ENCODE assay signal across 8 cellular contexts in genomic region chr21:35026617-35027557, GRCh38. TPM values are rescaled to one million over a fixed set of nuclear protein-coding genes. Genes with fewer than 3 reads are reported as not detected.
DNase-seq lines count a peak whose midpoint lies in the region; ATAC-seq and TF ChIP-seq lines count a peak whose summit lies in the region.

No MANE protein-coding gene starts in this region.

- DNase-seq in DND-41 (peak; percentile 96), NCI-H2107 treated with DMSO at 0.1 percent for 48 hours (lab: John Stamatoyannopoulos, UW; ENCODE audit: unreplicated experiment) (peak; percentile 70), activated T-cell treated with anti-CD3 and anti-CD28 coated beads for 24 hours (ENCODE audit: low read depth) (peak; percentile 72), fibroblast of the aortic adventitia (ENCODE audit: low read depth) (peak; percentile 46), transverse colon (peak; percentile 71), NCI-H2171 treated with DMSO at 0.1 percent for 48 hours (lab: John Stamatoyannopoulos, UW) (no peak)

- in situ Hi-C loops in transverse colon (cut with MboI; ENCODE audit: low pct_ligation_motif_present in 1 of 4, low pct_unique_long_range_greater_than_20kb in 1 of 4, low sequenced_read_pairs in 3 of 4): no loop called here

- ATAC-seq in DND-41 (ENCODE audit: insufficient read depth, low read depth): peak; percentile 87
- ATAC-seq in GM21723 (IDR thresholded peaks at IDR 0.05; ENCODE audit: unreplicated experiment): peak; percentile 83

- H3K79me2 ChIP-seq in DND-41 (ENCODE audit: insufficient read depth, low read length): peaks cover 91% of the 10 kb centered on the region

- peaks cover 55% of the 10 kb centered on the region for H3K36me3 ChIP-seq in DND-41 (ENCODE audit: insufficient read depth, low read length)
- H3K36me3 ChIP-seq in neutrophil: no peaks in the 10 kb centered on the region
- H3K36me3 ChIP-seq in transverse colon: no peaks in the 10 kb centered on the region

- peaks cover 16% of the 10 kb centered on the region for H4K20me1 ChIP-seq in DND-41 (ENCODE audit: insufficient read depth, low read length)

- peak overlapping the region; percentile 49 for H2AFZ ChIP-seq in DND-41 (ENCODE audit: low read depth, low read length)

- H3K4me1 ChIP-seq in DND-41 (ENCODE audit: insufficient read depth, low read length): peaks cover 93% of the 10 kb centered on the region
- H3K4me1 ChIP-seq in neutrophil (ENCODE audit: control insufficient read depth in 1 of 2, insufficient read depth in 1 of 2, low read depth in 1 of 2, low read length in 1 of 2): peaks cover 64 to 77% of the 10 kb centered on the region in 2 experiments
- peaks cover 3 to 35% (median 25%) of the 10 kb centered on the region in 4 donors for H3K4me1 ChIP-seq in transverse colon

- H3K9me3 ChIP-seq in DND-41 (ENCODE audit: insufficient read depth, low read length, severe bottlenecking) (no peaks in the 10 kb centered on the region), neutrophil (no peaks in the 10 kb centered on the region), transverse colon (no peaks in the 10 kb centered on the region)

- peak overlapping the region; percentile 24 to 54; a peak in 3 of 4 replicates for H3K4me3 ChIP-seq in DND-41 (ENCODE audit: low read depth in 1 of 2, low read length in 2 of 2)
- H3K4me3 ChIP-seq in fibroblast of the aortic adventitia (ENCODE audit: low read depth, low read length): no peak overlapping the region
- H3K4me3 ChIP-seq in neutrophil (ENCODE audit: low read depth in 1 of 2, low read length in 1 of 2): peak overlapping the region; percentile 65 to 69
- peak overlapping the region in 3 of 4 donors; percentile 5 to 24 (median 11) for H3K4me3 ChIP-seq in transverse colon

- H3K9ac ChIP-seq in DND-41 (ENCODE audit: low read depth, low read length): peak overlapping the region; percentile 69

- peak overlapping the region; percentile 76 for H3K4me2 ChIP-seq in DND-41 (ENCODE audit: insufficient read depth, low read length)

- H3K27me3 ChIP-seq in DND-41 (ENCODE audit: insufficient read depth, low read length, poor library complexity): no peaks in the 10 kb centered on the region
- H3K27me3 ChIP-seq in neutrophil: no peaks in the 10 kb centered on the region
- no peaks in the 10 kb centered on the region for H3K27me3 ChIP-seq in transverse colon

- TF ChIP-seq CTCF in DND-41 (IDR thresholded peaks at IDR 0.05; ENCODE audit: borderline replicate concordance, extremely low read depth, low read length, poor library complexity, severe bottlenecking) (peak; percentile 35), fibroblast of the aortic adventitia (IDR thresholded peaks at IDR 0.05; ENCODE audit: insufficient read depth, low read length) (no peak), neutrophil (IDR thresholded peaks at IDR 0.05) (peak; percentile 30), transverse colon (IDR thresholded peaks at IDR 0.05) (no peak)

- TF ChIP-seq EP300 in transverse colon (IDR thresholded peaks at IDR 0.05; ENCODE audit: low read depth): no peak

- H3K27ac ChIP-seq in DND-41 (ENCODE audit: low read length): peak overlapping the region; percentile 93
- H3K27ac ChIP-seq in neutrophil: peak overlapping the region; percentile 97
- peak overlapping the region; percentile 9 to 72 (median 50) for H3K27ac ChIP-seq in transverse colon

- TF ChIP-seq POLR2A in transverse colon (IDR thresholded peaks at IDR 0.05): no peak

- intact Hi-C loops in transverse colon (cut with DNase I; ENCODE audit: low total_unique reads): no loop called here

- 37 to 43% methylated on average over 2 to 44 of the region's 45 CpGs for WGBS in transverse colon (ENCODE audit: low coverage in 1 of 2), 2 donors

RNA-seq across cellular contexts. Expression of gene RUNX1, which starts 22.2 kb away (rescaled TPM):
- total RNA-seq in fibroblast of the aortic adventitia (ENCODE audit: low replicate concordance) (28.0 and 63.5 TPM in 2 replicates), transverse colon (10 to 100 TPM in 3 of 4 donors, 1 to 10 TPM in 1; 8.3 to 60.1 (median 34.7) TPM)

Comparison
In these comparisons a context has a peak if more than half of its experiments do, and no peak if none do; other contexts are left out.
1. CTCF ChIP-seq: peak in DND-41 (single experiment) and neutrophil (single experiment); none in fibroblast of the aortic adventitia (single experiment) and transverse colon (0 of 5).
2. Peak in every context shown above with its lines, with median percentiles within 50 percentile points of each other: H3K27ac ChIP-seq.